ENCODE assay signal across 10 cellular contexts in the genomic region with DNA sequence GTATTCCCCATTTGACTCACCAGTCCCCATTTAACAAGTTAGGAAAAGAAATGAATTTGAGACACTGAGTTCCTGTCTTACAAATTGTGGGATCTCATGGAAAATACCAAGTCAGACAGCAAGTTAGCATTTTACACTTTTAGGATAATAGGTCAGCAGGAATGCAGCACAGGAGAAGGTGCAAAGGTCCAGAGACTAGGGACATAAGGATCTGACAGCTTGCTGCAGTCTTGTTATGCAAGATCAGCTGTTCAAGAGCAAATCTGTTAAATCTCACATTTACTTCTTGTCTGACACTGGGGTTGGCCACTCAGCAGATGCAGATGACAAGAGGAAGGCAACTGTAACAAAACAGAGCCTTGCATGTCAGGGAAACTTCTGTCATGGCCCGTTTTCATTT.
"Had no signal": no experiment of that assay in that cellular context is flagged by ENCODE, and none has a peak within 500 bp of the region (broad histone marks: within the 10 kb centered on the region; RNA-seq: fewer than 3 reads in every experiment).

No MANE protein-coding gene starts in this region.

- ATAC-seq: activated CD8-positive, alpha-beta T cell treated with anti-CD3 and anti-CD28 coated beads for 36 hours; stimulated activated effector memory CD8-positive, alpha-beta T cell treated with anti-CD3 and anti-CD28 coated beads, Interleukin-12 subunit alpha, Interleukin-12 subunit beta, amount 100 ng/mL, for 72 hours had no signal

- H3K4me3 ChIP-seq: cardiac muscle cell, left ventricle myocardium inferior, ovary had no signal

- H3K4me1 ChIP-seq: left ventricle myocardium inferior had no signal

- H3K27ac ChIP-seq: cardiac muscle cell, left ventricle myocardium inferior, ovary had no signal

- H3K36me3 ChIP-seq: cardiac muscle cell, left ventricle myocardium inferior, ovary had no signal

- H3K9me3 ChIP-seq: left ventricle myocardium inferior, ovary had no signal

- DNase-seq: activated CD4-positive, alpha-beta T cell treated with anti-CD3 and anti-CD28 coated beads for 4 hours; activated CD8-positive, alpha-beta T cell treated with anti-CD3 and anti-CD28 coated beads for 36 hours; activated effector memory CD4-positive, alpha-beta T cell treated with anti-CD3 and anti-CD28 coated beads, Interleukin-2, amount 50 U/mL, for 16 hours; activated T-cell treated with anti-CD3 and anti-CD28 coated beads, Interleukin-2, amount 50 U/mL, for 48 hours; erythroblast; islet precursor cell; left ventricle myocardium inferior; ovary had no signal

- H3K27me3 ChIP-seq: cardiac muscle cell, ovary had no signal
